ENCODE assay signal across 8 cellular contexts in genomic region chr1:209756608-209757445, GRCh38. TPM values are rescaled to one million over a fixed set of nuclear protein-coding genes. Genes with fewer than 3 reads are reported as not detected.
DNase-seq lines count a peak whose midpoint lies in the region; ATAC-seq lines count a peak whose summit lies in the region.

No MANE protein-coding gene starts in this region.

- peak overlapping the region; percentile 97 for H3K27ac ChIP-seq in thymus (ENCODE audit: low read depth)

- H3K4me1 ChIP-seq in thymus (ENCODE audit: control insufficient read depth, insufficient read depth, low read length): peaks cover 33% of the 10 kb centered on the region

- H3K27me3 ChIP-seq in thymus (ENCODE audit: control insufficient read depth, insufficient read depth): no peaks in the 10 kb centered on the region

- H3K36me3 ChIP-seq in thymus (ENCODE audit: control insufficient read depth, insufficient read depth): peaks cover 28% of the 10 kb centered on the region

- ATAC-seq in GM18909 (IDR thresholded peaks at IDR 0.05; ENCODE audit: poor library complexity, unreplicated experiment) (peak; percentile 41), HG02938 (IDR thresholded peaks at IDR 0.05; ENCODE audit: unreplicated experiment) (peak; percentile 25)

- DNase-seq in T-helper 9 cell: peak; percentile 19
- peak; percentile 42 for DNase-seq in germinal center (ENCODE audit: low spot score)
- no peak for DNase-seq in NCI-H510A treated with DMSO at 0.1 percent for 48 hours (lab: John Stamatoyannopoulos, UW)
- DNase-seq in dedifferentiated amniotic fluid mesenchymal stem cell (ENCODE audit: extremely low spot score): no peak
- DNase-seq in cerebellar nuclear complex (lab: John Stamatoyannopoulos, UW): no peak

- H3K4me3 ChIP-seq in thymus (ENCODE audit: low read length): peak overlapping the region; percentile 61

- no peaks in the 10 kb centered on the region for H3K9me3 ChIP-seq in thymus (ENCODE audit: control insufficient read depth)

- WGBS in thymus: 7% methylated on average over 5 of the region's 5 CpGs

RNA-seq across cellular contexts. Expression of gene TRAF3IP3, which starts 1.0 kb away (rescaled TPM):
- 142 TPM for polyA plus RNA-seq in thymus

RNA-seq across cellular contexts. Expression of gene C1orf74, which starts 27.5 kb away (rescaled TPM):
- 2.8 TPM for polyA plus RNA-seq in thymus

RNA-seq across cellular contexts. Expression of gene IRF6, which starts 49.1 kb away (rescaled TPM):
- 39.9 TPM for polyA plus RNA-seq in thymus

RNA-seq across cellular contexts. Expression of gene HSD11B1, which starts 52.2 kb away (rescaled TPM):
- polyA plus RNA-seq in thymus: 0.55 TPM

Comparison
In these comparisons a context has a peak if more than half of its experiments do, and no peak if none do; other contexts are left out.
1. DNase-seq: peak in T-helper 9 cell (single experiment) and germinal center (single experiment); none in NCI-H510A treated with DMSO at 0.1 percent for 48 hours (single experiment), dedifferentiated amniotic fluid mesenchymal stem cell (single experiment) and cerebellar nuclear complex (0 of 2).